31 cellular contexts compared by ENCODE assay signal in genomic region chr2:11352781-11353537, GRCh38.
"Had no signal": no experiment of that assay in that cellular context is flagged by ENCODE, and none has a peak within 500 bp of the region (broad histone marks: within the 10 kb centered on the region; RNA-seq: fewer than 3 reads in every experiment).

No MANE protein-coding gene starts in this region.

- H3K27me3 ChIP-seq: adrenal gland, ascending aorta, brain microvascular endothelial cell, colonic mucosa, dorsolateral prefrontal cortex, esophagus muscularis mucosa, gastrocnemius medialis, spleen, testis, uterus had no signal

- H3K9me3 ChIP-seq: adrenal gland, ascending aorta, colonic mucosa, esophagus muscularis mucosa, gastrocnemius medialis, lower lobe of right lung, mucosa of descending colon, spleen, testis, uterus had no signal

- H3K4me1 ChIP-seq: ascending aorta, colonic mucosa, testis, uterus had no signal

- ATAC-seq: activated T-cell treated with anti-CD3 and anti-CD28 coated beads, Interleukin-2, amount 50 U/mL, for 4 hours; effector memory CD8-positive, alpha-beta T cell; gastrocnemius medialis; left cardiac atrium; lower lobe of right lung; mucosa of descending colon had no signal

- H3K27me3 Mint-ChIP-seq: central memory CD8-positive, alpha-beta T cell had no signal

- FAIRE-seq: endothelial cell of umbilical vein had no signal

- H3K4me1 Mint-ChIP-seq: central memory CD8-positive, alpha-beta T cell had no signal

- H3K4me3 Mint-ChIP-seq: activated naive CD8-positive, alpha-beta T cell; activated T-cell treated with anti-CD3 and anti-CD28 coated beads, Interleukin-2, amount 50 U/mL, for 4 hours; central memory CD8-positive, alpha-beta T cell; effector memory CD8-positive, alpha-beta T cell had no signal

- H3K36me3 Mint-ChIP-seq: activated naive CD8-positive, alpha-beta T cell had no signal

- DNase-seq: activated CD4-positive, alpha-beta T cell treated with anti-CD3 and anti-CD28 coated beads for 1 hour; activated CD4-positive, alpha-beta T cell treated with anti-CD3 and anti-CD28 coated beads, Interleukin-2, amount 50 U/mL, for 1 hour; activated CD8-positive, alpha-beta memory T cell treated with anti-CD3 and anti-CD28 coated beads, Interleukin-2, amount 50 U/mL, for 48 hours; activated naive CD4-positive, alpha-beta T cell; activated T-cell treated with anti-CD3 and anti-CD28 coated beads, Interleukin-2, amount 50 U/mL, for 4 hours; adrenal gland; brain microvascular endothelial cell; colonic mucosa; dorsolateral prefrontal cortex; effector memory CD8-positive, alpha-beta T cell; gastrocnemius medialis; islet precursor cell; left cardiac atrium; lower lobe of right lung; mesendoderm; mucosa of descending colon; occipital lobe; posterior cingulate gyrus; retina; spleen; stimulated activated CD4-positive, alpha-beta T cell treated with anti-CD3 and anti-CD28 coated beads, Interleukin-4, amount 100 ng/mL, for 1 hour; stimulated activated naive CD4-positive, alpha-beta T cell; T-helper 9 cell; testis; uterus had no signal

- H3K9me3 Mint-ChIP-seq: activated T-cell treated with anti-CD3 and anti-CD28 coated beads, Interleukin-2, amount 50 U/mL, for 4 hours; activated T-helper 2 cell treated with anti-CD3 and anti-CD28 coated beads, Interferon-gamma antibody, Interleukin-2, Interleukin-4, amounts not matched to agents 10 μg/mL and 5 μg/mL and 100 μg/mL, durations not matched to agents 14 hours and 24 hours and 36 hours; central memory CD8-positive, alpha-beta T cell; effector memory CD8-positive, alpha-beta T cell had no signal

- H3K27ac ChIP-seq: adrenal gland, ascending aorta, brain microvascular endothelial cell, colonic mucosa, dorsolateral prefrontal cortex, esophagus muscularis mucosa, gastrocnemius medialis, lower lobe of right lung, spleen, testis, uterus had no signal

- H3K4me3 ChIP-seq: adrenal gland, ascending aorta, colonic mucosa, dorsolateral prefrontal cortex, esophagus muscularis mucosa, gastrocnemius medialis, lower lobe of right lung, mucosa of descending colon, spleen, testis, uterus had no signal

- H3K27ac Mint-ChIP-seq: activated naive CD8-positive, alpha-beta T cell; activated T-helper 2 cell treated with anti-CD3 and anti-CD28 coated beads, Interferon-gamma antibody, Interleukin-2, Interleukin-4, amounts not matched to agents 10 μg/mL and 5 μg/mL and 100 μg/mL, durations not matched to agents 14 hours and 24 hours and 36 hours; effector memory CD8-positive, alpha-beta T cell had no signal

- H3K36me3 ChIP-seq: adrenal gland, ascending aorta, brain microvascular endothelial cell, colonic mucosa, esophagus muscularis mucosa, gastrocnemius medialis, lower lobe of right lung, spleen, uterus had no signal
